Comparison of ENCODE assay signal across 1 cellular context in the genomic region with DNA sequence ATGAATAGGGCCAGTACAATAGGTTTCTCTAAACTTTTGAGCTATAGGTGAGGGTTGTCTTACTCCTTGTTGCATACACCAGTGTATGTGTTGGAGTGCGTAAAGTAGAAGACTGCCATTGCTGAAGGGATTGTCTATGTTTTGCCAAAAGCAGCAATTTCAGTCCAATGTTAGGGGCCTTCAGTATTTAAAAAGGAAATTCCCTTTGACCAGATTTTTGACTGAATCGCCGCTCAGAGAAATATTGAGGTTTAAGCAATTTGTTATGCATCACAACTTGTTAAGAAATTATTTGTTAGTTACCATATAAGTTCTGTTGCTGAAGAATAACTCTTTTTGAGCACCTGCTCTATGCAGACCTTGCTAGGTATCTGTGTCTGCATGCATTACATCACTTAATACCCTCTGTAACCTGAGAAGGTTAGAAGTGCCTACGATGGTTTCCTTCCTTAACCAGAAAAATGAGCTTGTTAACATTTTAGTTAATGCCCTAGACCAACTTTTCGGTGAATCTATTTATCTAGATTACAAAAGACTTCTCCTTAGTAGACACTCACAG.
TF ChIP-seq lines count a peak whose summit lies in the region.

No MANE protein-coding gene starts in this region.

TF ChIP-seq in GM12878, 131 proteins besides CTCF, POLR2A, EP300 and RAD21:
- TF ChIP-seq, protein P1, sequence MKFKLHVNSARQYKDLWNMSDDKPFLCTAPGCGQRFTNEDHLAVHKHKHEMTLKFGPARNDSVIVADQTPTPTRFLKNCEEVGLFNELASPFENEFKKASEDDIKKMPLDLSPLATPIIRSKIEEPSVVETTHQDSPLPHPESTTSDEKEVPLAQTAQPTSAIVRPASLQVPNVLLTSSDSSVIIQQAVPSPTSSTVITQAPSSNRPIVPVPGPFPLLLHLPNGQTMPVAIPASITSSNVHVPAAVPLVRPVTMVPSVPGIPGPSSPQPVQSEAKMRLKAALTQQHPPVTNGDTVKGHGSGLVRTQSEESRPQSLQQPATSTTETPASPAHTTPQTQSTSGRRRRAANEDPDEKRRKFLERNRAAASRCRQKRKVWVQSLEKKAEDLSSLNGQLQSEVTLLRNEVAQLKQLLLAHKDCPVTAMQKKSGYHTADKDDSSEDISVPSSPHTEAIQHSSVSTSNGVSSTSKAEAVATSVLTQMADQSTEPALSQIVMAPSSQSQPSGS (IDR thresholded peaks at IDR 0.05; ENCODE audit: low read length), result 0 out of 2 replicates have a peak, but pooled peaks have one; percentile 40
- TF ChIP-seq, protein P2, sequence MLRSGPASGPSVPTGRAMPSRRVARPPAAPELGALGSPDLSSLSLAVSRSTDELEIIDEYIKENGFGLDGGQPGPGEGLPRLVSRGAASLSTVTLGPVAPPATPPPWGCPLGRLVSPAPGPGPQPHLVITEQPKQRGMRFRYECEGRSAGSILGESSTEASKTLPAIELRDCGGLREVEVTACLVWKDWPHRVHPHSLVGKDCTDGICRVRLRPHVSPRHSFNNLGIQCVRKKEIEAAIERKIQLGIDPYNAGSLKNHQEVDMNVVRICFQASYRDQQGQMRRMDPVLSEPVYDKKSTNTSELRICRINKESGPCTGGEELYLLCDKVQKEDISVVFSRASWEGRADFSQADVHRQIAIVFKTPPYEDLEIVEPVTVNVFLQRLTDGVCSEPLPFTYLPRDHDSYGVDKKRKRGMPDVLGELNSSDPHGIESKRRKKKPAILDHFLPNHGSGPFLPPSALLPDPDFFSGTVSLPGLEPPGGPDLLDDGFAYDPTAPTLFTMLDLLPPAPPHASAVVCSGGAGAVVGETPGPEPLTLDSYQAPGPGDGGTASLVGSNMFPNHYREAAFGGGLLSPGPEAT (IDR thresholded peaks at IDR 0.05; ENCODE audit: low read depth), result 0 out of 2 replicates have a peak, but pooled peaks have one; percentile 15
- TF ChIP-seq PAX8 (IDR thresholded peaks at IDR 0.05), result no peak
- TF ChIP-seq JUNB (IDR thresholded peaks at IDR 0.05), result peak; percentile 82
- no peak for TF ChIP-seq SMARCA5 (IDR thresholded peaks at IDR 0.05)
- no peak for TF ChIP-seq RFX5 (IDR thresholded peaks at IDR 0.05; ENCODE audit: low read depth, low read length)
- TF ChIP-seq ATF7 (IDR thresholded peaks at IDR 0.05; ENCODE audit: low read depth), result peak; percentile 50; the same call in 1 of the 2 replicates
- TF ChIP-seq RUNX3 (IDR thresholded peaks at IDR 0.05; ENCODE audit: low read length), result peak; percentile 53; the same call in 1 of the 2 replicates
- TF ChIP-seq, protein P3, sequence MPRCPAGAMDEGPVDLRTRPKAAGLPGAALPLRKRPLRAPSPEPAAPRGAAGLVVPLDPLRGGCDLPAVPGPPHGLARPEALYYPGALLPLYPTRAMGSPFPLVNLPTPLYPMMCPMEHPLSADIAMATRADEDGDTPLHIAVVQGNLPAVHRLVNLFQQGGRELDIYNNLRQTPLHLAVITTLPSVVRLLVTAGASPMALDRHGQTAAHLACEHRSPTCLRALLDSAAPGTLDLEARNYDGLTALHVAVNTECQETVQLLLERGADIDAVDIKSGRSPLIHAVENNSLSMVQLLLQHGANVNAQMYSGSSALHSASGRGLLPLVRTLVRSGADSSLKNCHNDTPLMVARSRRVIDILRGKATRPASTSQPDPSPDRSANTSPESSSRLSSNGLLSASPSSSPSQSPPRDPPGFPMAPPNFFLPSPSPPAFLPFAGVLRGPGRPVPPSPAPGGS (IDR thresholded peaks at IDR 0.05; ENCODE audit: borderline replicate concordance, insufficient read depth, low read depth, low read length, poor library complexity, severe bottlenecking), result peak; percentile 9
- peak; percentile 20; the same call in 1 of the 2 replicates for TF ChIP-seq CREM (IDR thresholded peaks at IDR 0.05; ENCODE audit: low read depth)
